ENCODE assay signal across 24 cellular contexts in the genomic region with DNA sequence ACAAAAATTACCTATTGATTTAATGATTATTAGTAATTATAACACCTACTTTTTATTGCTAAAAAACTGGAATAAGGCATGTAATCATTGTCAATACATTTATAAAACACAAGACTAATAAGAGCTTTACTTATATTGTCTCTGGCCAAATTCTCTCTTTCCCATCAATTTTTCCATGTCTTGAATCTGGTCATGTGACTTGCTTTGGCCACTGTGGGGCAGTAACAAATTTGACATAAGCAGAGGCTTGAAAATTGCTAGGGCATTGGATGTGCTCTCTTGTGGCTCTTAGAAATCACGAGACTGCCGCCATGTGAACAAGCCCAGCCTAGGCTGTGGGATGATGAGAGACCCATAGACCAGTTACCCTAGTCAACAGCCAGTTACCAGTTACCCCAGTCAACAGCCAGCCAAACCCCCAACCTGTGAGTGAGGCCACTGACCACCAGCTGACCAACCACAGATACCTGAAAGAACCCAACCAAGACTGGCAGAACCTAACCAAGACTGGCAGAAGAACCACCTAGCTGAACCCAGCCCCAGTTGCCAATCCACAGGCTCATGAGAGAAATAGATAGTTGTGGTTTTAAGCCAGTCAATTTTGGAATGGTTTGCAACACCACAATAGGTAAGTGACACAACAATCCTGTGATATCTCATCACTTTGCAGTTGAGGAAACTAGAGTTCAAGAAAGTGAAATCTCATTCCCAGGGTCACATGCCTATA. TPM values are rescaled to one million over a fixed set of nuclear protein-coding genes. Genes with fewer than 3 reads are reported as not detected.
DNase-seq lines count a peak whose midpoint lies in the region; ATAC-seq, FAIRE-seq and TF ChIP-seq lines count a peak whose summit lies in the region.
"Had no signal": no experiment of that assay in that cellular context is flagged by ENCODE, and none has a peak within 500 bp of the region (broad histone marks: within the 10 kb centered on the region; RNA-seq: fewer than 3 reads in every experiment).

No MANE protein-coding gene starts in this region.

- no peaks in the 10 kb centered on the region for H3K36me3 Mint-ChIP-seq in activated naive CD4-positive, alpha-beta T cell treated with anti-CD3 and anti-CD28 coated beads, Interleukin-2, amount 50 U/mL, for 24 hours
- H3K36me3 Mint-ChIP-seq: CD4-positive, CD25-positive, alpha-beta regulatory T cell; CD8-positive, alpha-beta memory T cell; IgD-negative memory B cell had no signal

- H3K27ac Mint-ChIP-seq in activated naive CD4-positive, alpha-beta T cell treated with anti-CD3 and anti-CD28 coated beads, Interleukin-2, amount 50 U/mL, for 24 hours: peak overlapping the region; percentile 3
- H3K27ac Mint-ChIP-seq: CD4-positive, CD25-positive, alpha-beta regulatory T cell; CD8-positive, alpha-beta memory T cell had no signal

- intact Hi-C loops in K562 (cut with micrococcal nuclease): no loop called here
- intact Hi-C loops in HepG2 (cut with micrococcal nuclease; ENCODE audit: unreplicated experiment): no loop called here
- intact Hi-C loops in transverse colon (cut with DNase I; ENCODE audit: low total_unique reads): no loop called here

- no peaks in the 10 kb centered on the region for H3K9me1 ChIP-seq in K562 (ENCODE audit: control insufficient read depth, insufficient read depth, low read length)

- H3K4me2 ChIP-seq in K562 (ENCODE audit: insufficient read depth, low read length) (no peak overlapping the region), HepG2 (ENCODE audit: low read depth, low read length) (no peak overlapping the region)
- H3K4me2 ChIP-seq: A549 had no signal

- BruUV-seq in K562 (replicated peaks; lab: Mats Ljungman, UMichigan) (no TSS peak), HepG2 (replicated peaks; lab: Mats Ljungman, UMichigan) (no TSS peak)

- H2AFZ ChIP-seq in K562 (ENCODE audit: low read depth, low read length) (no peak overlapping the region), HepG2 (ENCODE audit: low read length) (no peak overlapping the region)

- H3K9me3 Mint-ChIP-seq in activated naive CD4-positive, alpha-beta T cell treated with anti-CD3 and anti-CD28 coated beads, Interleukin-2, amount 50 U/mL, for 24 hours: no peaks in the 10 kb centered on the region
- H3K9me3 Mint-ChIP-seq: CD4-positive, CD25-positive, alpha-beta regulatory T cell had no signal

- H3K36me3 ChIP-seq in K562 (ENCODE audit: control insufficient read depth, insufficient read depth, low read length) (no peaks in the 10 kb centered on the region), HepG2 (replicated peaks in 1 of 2; ENCODE audit: control insufficient read depth in 1 of 2, insufficient read depth in 2 of 2, low read length in 2 of 2) (no peaks in the 10 kb centered on the region), upper lobe of left lung (no peaks in the 10 kb centered on the region), transverse colon (no peaks in the 10 kb centered on the region)
- H3K36me3 ChIP-seq: HAP-1 had no signal

- in situ Hi-C loops in K562 (cut with MboI) (no loop called here), HepG2 (cut with HindIII; ENCODE audit: extremely low pct_ligation_motif_present, low pct_unique_long_range_greater_than_20kb) (no loop called here), transverse colon (cut with MboI; ENCODE audit: low pct_ligation_motif_present in 1 of 4, low pct_unique_long_range_greater_than_20kb in 1 of 4, low sequenced_read_pairs in 3 of 4) (no loop called here)

- H3K27me3 Mint-ChIP-seq in activated naive CD4-positive, alpha-beta T cell treated with anti-CD3 and anti-CD28 coated beads, Interleukin-2, amount 50 U/mL, for 24 hours: peaks cover 9% of the 10 kb centered on the region

- TF ChIP-seq CTCF in K562 (IDR thresholded peaks at IDR 0.05 in 2 of 3, conservative IDR thresholded peaks at IDR 0.05 in 1 of 3; ENCODE audit: insufficient read depth in 2 of 3, low read depth in 1 of 3, low read length in 3 of 3) (peak in 1 of 3 experiments; percentile 24; a peak in 2 of 6 replicates), HepG2 (CRISPR knock-in tag; IDR thresholded peaks at IDR 0.05) (no peak), upper lobe of left lung (IDR thresholded peaks at IDR 0.05) (no peak), transverse colon (IDR thresholded peaks at IDR 0.05) (no peak)

- TF ChIP-seq EP300 in K562 (IDR thresholded peaks at IDR 0.05; ENCODE audit: low read length): no peak
- no peak for TF ChIP-seq EP300 in HepG2 (IDR thresholded peaks at IDR 0.05; ENCODE audit: low read depth in 2 of 2, low read length in 2 of 2)
- no peak for TF ChIP-seq EP300 in HepG2 (CRISPR knock-in tag; IDR thresholded peaks at IDR 0.05; ENCODE audit: borderline replicate concordance)
- TF ChIP-seq EP300 in upper lobe of left lung (IDR thresholded peaks at IDR 0.05): no peak
- TF ChIP-seq EP300 in transverse colon (IDR thresholded peaks at IDR 0.05; ENCODE audit: low read depth): no peak

- no peaks in the 10 kb centered on the region for H3K4me1 ChIP-seq in K562 (replicated peaks in 1 of 2; ENCODE audit: control insufficient read depth in 2 of 2, insufficient read depth in 2 of 2, low read length in 2 of 2)
- peaks cover 31% of the 10 kb centered on the region for H3K4me1 ChIP-seq in HepG2 (ENCODE audit: insufficient read depth, low read length)
- no peaks in the 10 kb centered on the region for H3K4me1 ChIP-seq in upper lobe of left lung
- no peaks in the 10 kb centered on the region for H3K4me1 ChIP-seq in transverse colon
- H3K4me1 ChIP-seq: A549, HAP-1 had no signal

- H3K4me3 ChIP-seq in K562 (no peak overlapping the region), HepG2 (replicated peaks in 1 of 3; ENCODE audit: insufficient read depth in 1 of 3, low read depth in 2 of 3, low read length in 3 of 3) (no peak overlapping the region), upper lobe of left lung (no peak overlapping the region), transverse colon (no peak overlapping the region)
- H3K4me3 ChIP-seq: A549, GM12878, HAP-1 had no signal

- no peak overlapping the region for H3K4me3 Mint-ChIP-seq in activated naive CD4-positive, alpha-beta T cell treated with anti-CD3 and anti-CD28 coated beads, Interleukin-2, amount 50 U/mL, for 24 hours
- H3K4me3 Mint-ChIP-seq: CD4-positive, CD25-positive, alpha-beta regulatory T cell; CD8-positive, alpha-beta memory T cell had no signal

- H3K4me1 Mint-ChIP-seq in activated naive CD4-positive, alpha-beta T cell treated with anti-CD3 and anti-CD28 coated beads, Interleukin-2, amount 50 U/mL, for 24 hours: no peaks in the 10 kb centered on the region
- H3K4me1 Mint-ChIP-seq: CD4-positive, CD25-positive, alpha-beta regulatory T cell; CD8-positive, alpha-beta memory T cell had no signal

- WGBS in K562 (ENCODE audit: insufficient coverage, low coverage, missing lambda C conversion rate): 0% methylated on average over 2 of the region's 2 CpGs
- WGBS in HepG2 (ENCODE audit: low lambda C conversion rate): 40% methylated on average over 2 of the region's 2 CpGs
- 82 to 90% methylated on average over 2 of the region's 2 CpGs for WGBS in upper lobe of left lung, 2 donors
- WGBS in transverse colon (ENCODE audit: low coverage in 1 of 2), 2 donors: 92% methylated on average over 2 of the region's 2 CpGs; no CpG with 5 or more reads in 1 of the 2 donors

- H3K27ac ChIP-seq in K562 (ENCODE audit: extremely low read depth, low read depth, low read length) (no peak overlapping the region), HepG2 (ENCODE audit: extremely low read length, insufficient read depth, low read length) (no peak overlapping the region), upper lobe of left lung (no peak overlapping the region), transverse colon (no peak overlapping the region)
- H3K27ac ChIP-seq: 22Rv1, A549 had no signal

- TF ChIP-seq RAD21 in K562 (CRISPR knock-in tag; conservative IDR thresholded peaks at IDR 0.05 in 1 of 2, IDR thresholded peaks at IDR 0.05 in 1 of 2) (peak in 1 of 2 experiments; percentile 28; a peak in 2 of 4 replicates), HepG2 (CRISPR knock-in tag; IDR thresholded peaks at IDR 0.05) (no peak)

- POLR2A ChIA-PET in K562 (lab: Yijun Ruan, JAX): no interaction called here
- POLR2A ChIA-PET in HepG2 (lab: Yijun Ruan, JAX): no interaction called here

- CTCF ChIA-PET in K562 (lab: Yijun Ruan, JAX; ENCODE audit: low intra/inter-chr PET ratio) (no interaction called here), HepG2 (lab: Yijun Ruan, JAX; ENCODE audit: low intra/inter-chr PET ratio, low total read pairs) (no interaction called here)

- H3K9ac ChIP-seq in K562 (ENCODE audit: insufficient read depth in 1 of 2, low read depth in 2 of 2, low read length in 2 of 2) (no peak overlapping the region), HepG2 (ENCODE audit: insufficient read depth, low read depth, low read length) (no peak overlapping the region)

- no peak for DNase-seq in activated naive CD4-positive, alpha-beta T cell treated with Interleukin-2 at 50 U/mL for 16 hours
- DNase-seq in K562 (ENCODE audit: extremely low read depth in 1 of 4, low spot score in 3 of 4) (no peak), HepG2 (ENCODE audit: low spot score) (no peak), upper lobe of left lung (no peak), transverse colon (no peak)
- DNase-seq: AML-193; CD4-positive, CD25-positive, alpha-beta regulatory T cell; CD8-positive, alpha-beta memory T cell; COR-L47; DMS 273 treated with DMSO at 0.1 percent for 48 hours; DMS53; DND-41; EL; KG1 had no signal

- no peaks in the 10 kb centered on the region for H3K9me3 ChIP-seq in K562 (replicated peaks; ENCODE audit: control insufficient read depth, insufficient read depth, low read depth, low read length)
- no peaks in the 10 kb centered on the region for H3K9me3 ChIP-seq in HepG2 (ENCODE audit: low read length)
- peaks cover 0 to 6% (median 0%) of the 10 kb centered on the region in 4 donors for H3K9me3 ChIP-seq in upper lobe of left lung
- no peaks in the 10 kb centered on the region for H3K9me3 ChIP-seq in transverse colon
- H3K9me3 ChIP-seq: A549, HAP-1 had no signal

- no peak for FAIRE-seq in K562 (lab: Jason Lieb, UNC)
- no peak for FAIRE-seq in HepG2 (lab: Jason Lieb, UNC)
- FAIRE-seq: A549, GM12878, GM19239, HTR-8/SVneo had no signal

- TF ChIP-seq POLR2A in K562 (conservative IDR thresholded peaks at IDR 0.05) (no peak), HepG2 (IDR thresholded peaks at IDR 0.05; ENCODE audit: insufficient read depth in 1 of 2, low read depth in 2 of 2, low read length in 2 of 2) (no peak), upper lobe of left lung (IDR thresholded peaks at IDR 0.05) (no peak), transverse colon (IDR thresholded peaks at IDR 0.05) (no peak)

- peaks cover 0 to 2% of the 10 kb centered on the region in 2 experiments; a peak in 2 of 5 replicates for H3K27me3 ChIP-seq in K562 (ENCODE audit: control insufficient read depth in 2 of 2, insufficient read depth in 2 of 2, low read length in 2 of 2)
- H3K27me3 ChIP-seq in HepG2 (ENCODE audit: control insufficient read depth in 1 of 2, insufficient read depth in 2 of 2, low read length in 2 of 2): 0 out of 5 replicates have a peak, but pooled peaks cover 0 to 7% of the 10 kb centered on the region in 2 experiments
- no peaks in the 10 kb centered on the region for H3K27me3 ChIP-seq in upper lobe of left lung
- peaks cover 9% of the 10 kb centered on the region for H3K27me3 ChIP-seq in transverse colon

- H3K79me2 ChIP-seq in K562 (ENCODE audit: control insufficient read depth, insufficient read depth, low read length) (no peaks in the 10 kb centered on the region), HepG2 (ENCODE audit: insufficient read depth, low read length) (no peaks in the 10 kb centered on the region)

- H4K20me1 ChIP-seq in K562 (replicated peaks; ENCODE audit: control insufficient read depth, insufficient read depth, low read length) (peaks cover 4% of the 10 kb centered on the region; the same call in 1 of the 2 replicates), HepG2 (ENCODE audit: insufficient read depth, low read length) (no peaks in the 10 kb centered on the region)

- ATAC-seq in K562: no peak
- ATAC-seq in HepG2: no peak
- ATAC-seq in GM21447 (IDR thresholded peaks at IDR 0.05; ENCODE audit: unreplicated experiment): no peak
- ATAC-seq in upper lobe of left lung (ENCODE audit: low FRiP score in 2 of 2): no peak
- ATAC-seq: A549, GM12878 had no signal

RNA-seq across cellular contexts. Expression of a gene that starts 8.8 kb away (rescaled TPM):
- not detected in 2 replicates for total RNA-seq in K562 (2011; cell fraction: chromatin; rRNA removed; ENCODE audit: low replicate concordance)
- total RNA-seq in K562 (2011; cell fraction: nucleolus; rRNA removed): not detected in 2 replicates
- not detected in 2 replicates for total RNA-seq in K562 (2011; cell fraction: nucleoplasm; rRNA removed)
- total RNA-seq in K562 (2014; rRNA removed) (0.04 TPM in 1 of 2 replicates, not detected in the other), K562 (2014; rRNA removed; fragmentation: Illumina TruSeq; extraction: Trizol) (not detected in 2 replicates), K562 (2015; rRNA removed; fragmentation: Illumina TruSeq; extraction: Trizol) (0.04 TPM in 1 of 2 replicates, not detected in the other), K562 (2021) (0.02 TPM in 1 of 2 replicates, not detected in the other), HepG2 (2016; rRNA removed; fragmentation: Illumina TruSeq; extraction: Trizol) (0.53 and 1.8 TPM in 2 replicates), upper lobe of left lung (1 to 10 TPM in 5 of 6 donors, under 1 TPM in 1; under 0.01 to 5.6 (median 1.8) TPM), transverse colon (under 1 TPM in 2 of 4 donors, not detected in 2; 0.32 to 0.68 TPM)
- polyA plus RNA-seq in K562 (2011; rRNA removed) (not detected in 2 replicates), K562 (2014; fragmentation: Illumina TruSeq; extraction: Trizol) (0.01 TPM in 1 of 2 replicates, not detected in the other), K562 (2014; fragmentation: Nextera tagmentation; extraction: Ambion mirVana) (not detected), K562 (2014; rRNA removed) (0.01 TPM in 1 of 2 replicates, not detected in the other), HepG2 (2011; rRNA removed) (0.15 and 0.24 TPM in 2 replicates)
- polyA plus RNA-seq in K562 (2011; cell fraction: cytosol; rRNA removed): not detected in 2 replicates
- polyA plus RNA-seq in K562 (2011; cell fraction: nucleus; rRNA removed): not detected in 2 replicates
- 0.08 and 0.16 TPM in 2 replicates for polyA plus RNA-seq in K562 (2012)
- polyA minus RNA-seq in K562 (2011; rRNA and poly(A)+ RNA removed): not detected in 2 replicates
- not detected in 2 replicates for polyA minus RNA-seq in K562 (2011; cell fraction: cytosol; rRNA and poly(A)+ RNA removed)
- not detected in 2 replicates for polyA minus RNA-seq in K562 (2011; cell fraction: nucleus; rRNA and poly(A)+ RNA removed)
- total RNA-seq in HepG2 (2016; cell fraction: cytosol; rRNA removed; fragmentation: Illumina TruSeq; extraction: Trizol; ENCODE audit: low read depth): 0.18 and 0.30 TPM in 2 replicates
- 0.67 and 1.9 TPM in 2 replicates for total RNA-seq in HepG2 (2016; cell fraction: insoluble cytoplasmic fraction; rRNA removed; fragmentation: Illumina TruSeq; extraction: Trizol)
- total RNA-seq in HepG2 (2016; cell fraction: membrane; rRNA removed; fragmentation: Illumina TruSeq; extraction: Trizol): 0.34 TPM in 2 replicates
- 2.4 and 2.7 TPM in 2 replicates for total RNA-seq in HepG2 (2016; cell fraction: nucleus; rRNA removed; fragmentation: Illumina TruSeq; extraction: Trizol)
- polyA plus RNA-seq in HepG2 (2011; cell fraction: cytosol; rRNA removed): 0.17 TPM in 2 replicates
- polyA plus RNA-seq in HepG2 (2011; cell fraction: nucleus; rRNA removed): 0.77 and 0.85 TPM in 2 replicates
- polyA plus RNA-seq in HepG2 (2012): 0.24 and 0.62 TPM in 2 replicates
- polyA plus RNA-seq in HepG2 (2016; cell fraction: cytosol; fragmentation: Illumina TruSeq; extraction: Trizol; ENCODE audit: low read depth): 0.11 and 0.12 TPM in 2 replicates
- polyA plus RNA-seq in HepG2 (2016; cell fraction: insoluble cytoplasmic fraction; fragmentation: Illumina TruSeq; extraction: Trizol; ENCODE audit: low read depth): 0.47 and 0.52 TPM in 2 replicates
- polyA plus RNA-seq in HepG2 (2016; cell fraction: membrane; fragmentation: Illumina TruSeq; extraction: Trizol; ENCODE audit: low read depth): 0.19 and 0.21 TPM in 2 replicates
- 2.2 and 3.4 TPM in 2 replicates for polyA plus RNA-seq in HepG2 (2016; cell fraction: nucleus; fragmentation: Illumina TruSeq; extraction: Trizol; ENCODE audit: insufficient read depth, low read depth)
- 0.84 TPM in 1 of 2 replicates, not detected in the other for polyA minus RNA-seq in HepG2 (2011; rRNA and poly(A)+ RNA removed; ENCODE audit: low replicate concordance)
- polyA minus RNA-seq in HepG2 (2011; cell fraction: cytosol; rRNA and poly(A)+ RNA removed): 0.26 and 0.40 TPM in 2 replicates
- 2.3 and 3.1 TPM in 2 replicates for polyA minus RNA-seq in HepG2 (2011; cell fraction: nucleus; rRNA and poly(A)+ RNA removed)
- total RNA-seq: CD4-positive, CD25-positive, alpha-beta regulatory T cell; CD8-positive, alpha-beta memory T cell; GM12878 had no signal
- polyA plus RNA-seq: BJ; CD4-positive, CD25-positive, alpha-beta regulatory T cell; CD8-positive, alpha-beta memory T cell; GM12878; IgD-negative memory B cell had no signal
